ENCODE assay signal across 20 cellular contexts in the genomic region with DNA sequence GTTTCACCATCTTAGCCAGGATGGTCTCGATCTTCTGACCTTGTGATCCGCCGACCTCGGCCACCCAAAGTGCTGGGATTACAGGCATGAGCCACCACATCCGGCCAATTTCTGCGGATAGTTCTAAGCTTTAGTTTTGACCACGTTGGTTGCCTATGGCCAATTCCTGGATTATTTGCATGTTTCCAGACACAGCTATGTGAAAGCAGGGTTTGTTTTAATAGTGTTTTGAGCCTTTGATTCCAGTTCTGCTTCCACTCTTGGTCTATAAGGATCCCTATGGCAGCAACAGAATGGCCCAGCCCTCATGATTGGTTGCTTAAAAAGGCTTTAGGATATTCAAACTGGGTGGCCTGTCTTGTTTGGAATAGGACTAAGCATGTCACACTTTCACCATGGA.
"Had no signal": no experiment of that assay in that cellular context is flagged by ENCODE, and none has a peak within 500 bp of the region (broad histone marks: within the 10 kb centered on the region; RNA-seq: fewer than 3 reads in every experiment).

No MANE protein-coding gene starts in this region.

- H3K9me3 Mint-ChIP-seq: memory B cell; natural killer cell; neural crest cell; stimulated activated effector memory CD8-positive, alpha-beta T cell treated with anti-CD3 and anti-CD28 coated beads, Interleukin-12 subunit alpha, Interleukin-12 subunit beta, amount 100 ng/mL, for 72 hours had no signal

- H3K27me3 Mint-ChIP-seq: memory B cell had no signal

- H3K4me1 Mint-ChIP-seq: neural crest cell had no signal

- H3K4me3 Mint-ChIP-seq: memory B cell; natural killer cell; neural crest cell; stimulated activated effector memory CD8-positive, alpha-beta T cell treated with anti-CD3 and anti-CD28 coated beads, Interleukin-12 subunit alpha, Interleukin-12 subunit beta, amount 100 ng/mL, for 72 hours had no signal

- ATAC-seq: gastroesophageal sphincter; heart left ventricle; left lobe of liver; natural killer cell; pancreas; stimulated activated effector memory CD8-positive, alpha-beta T cell treated with anti-CD3 and anti-CD28 coated beads, Interleukin-12 subunit alpha, Interleukin-12 subunit beta, amount 100 ng/mL, for 72 hours had no signal

- H3K27ac Mint-ChIP-seq: memory B cell; natural killer cell; stimulated activated effector memory CD8-positive, alpha-beta T cell treated with anti-CD3 and anti-CD28 coated beads, Interleukin-12 subunit alpha, Interleukin-12 subunit beta, amount 100 ng/mL, for 72 hours had no signal

- DNase-seq: cortex of kidney; dorsolateral prefrontal cortex; effector CD4-positive, alpha-beta T cell; foreskin fibroblast; heart left ventricle; kidney; natural killer cell; pancreas; sigmoid colon; stimulated activated CD4-positive, alpha-beta T cell treated with anti-CD3 and anti-CD28 coated beads, Interleukin-2, amount 100 ng/mL, for 24 hours; stimulated activated CD4-positive, alpha-beta T cell treated with anti-CD3 and anti-CD28 coated beads, Interleukin-4, amount 100 ng/mL, for 24 hours; stimulated activated naive CD4-positive, alpha-beta T cell treated with Interleukin-2 at 50 U/mL for 16 hours; stomach; thyroid gland; trophoblast cell had no signal
